Comparison of ENCODE assay signal across 14 cellular contexts in the genomic region with DNA sequence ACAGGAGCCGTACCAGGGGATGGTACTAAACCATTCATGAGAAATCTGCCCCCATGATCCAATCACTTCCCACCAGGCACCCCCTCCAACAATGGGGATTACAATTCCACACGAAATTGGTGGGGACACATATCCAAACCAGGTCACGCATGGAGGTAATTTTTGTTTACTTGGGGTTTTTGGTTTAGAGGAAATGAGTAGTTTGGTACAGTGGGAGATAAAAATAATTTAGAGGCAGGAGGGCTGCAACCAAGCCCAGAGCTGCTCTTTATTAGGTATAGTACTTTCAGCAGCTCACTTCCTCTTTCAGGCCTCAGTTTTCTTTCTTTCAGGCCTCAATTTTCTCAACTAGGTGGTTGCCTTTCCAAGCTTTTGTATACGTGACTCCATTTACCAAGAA. TPM values are rescaled to one million over a fixed set of nuclear protein-coding genes. Genes with fewer than 3 reads are reported as not detected.
DNase-seq lines count a peak whose midpoint lies in the region; ATAC-seq and TF ChIP-seq lines count a peak whose summit lies in the region.
"Had no signal": no experiment of that assay in that cellular context is flagged by ENCODE, and none has a peak within 500 bp of the region (broad histone marks: within the 10 kb centered on the region; RNA-seq: fewer than 3 reads in every experiment).

No MANE protein-coding gene starts in this region.

- no peaks in the 10 kb centered on the region for H3K9me3 ChIP-seq in esophagus muscularis mucosa
- H3K9me3 ChIP-seq: heart left ventricle, left ventricle myocardium inferior had no signal

- peak; percentile 69 for ATAC-seq in GM18907 (IDR thresholded peaks at IDR 0.05; ENCODE audit: unreplicated experiment)
- peak; percentile 95 for ATAC-seq in GM21723 (IDR thresholded peaks at IDR 0.05; ENCODE audit: unreplicated experiment)
- peak; percentile 95 for ATAC-seq in HG03159 (IDR thresholded peaks at IDR 0.05; ENCODE audit: unreplicated experiment)
- no peak for ATAC-seq in left ventricle myocardium superior
- no peak for ATAC-seq in HG03457 (IDR thresholded peaks at IDR 0.05; ENCODE audit: unreplicated experiment)
- ATAC-seq: heart left ventricle; stimulated activated effector memory CD8-positive, alpha-beta T cell treated with anti-CD3 and anti-CD28 coated beads, Interleukin-12 subunit alpha, Interleukin-12 subunit beta, amount 100 ng/mL, for 72 hours had no signal

- peaks cover 0 to 73% (median 48%) of the 10 kb centered on the region in 4 donors for H3K4me1 ChIP-seq in esophagus muscularis mucosa
- H3K4me1 ChIP-seq: heart left ventricle, left ventricle myocardium inferior had no signal

- peaks cover 0 to 3% (median 0%) of the 10 kb centered on the region in 4 donors for H3K36me3 ChIP-seq in esophagus muscularis mucosa
- H3K36me3 ChIP-seq: heart left ventricle, left ventricle myocardium inferior had no signal

- no peaks in the 10 kb centered on the region for H3K27me3 ChIP-seq in esophagus muscularis mucosa
- H3K27me3 ChIP-seq: heart left ventricle had no signal

- H3K4me3 ChIP-seq in esophagus muscularis mucosa: no peak overlapping the region
- H3K4me3 ChIP-seq: heart left ventricle, left ventricle myocardium inferior had no signal

- WGBS in esophagus muscularis mucosa: 77% methylated on average over 4 of the region's 4 CpGs

- H3K27ac ChIP-seq in esophagus muscularis mucosa (replicated peaks in 1 of 4): peak overlapping the region; percentile 51 to 91 (median 88)
- H3K27ac ChIP-seq: left ventricle myocardium inferior had no signal

- no peak for TF ChIP-seq POLR2A in esophagus muscularis mucosa (IDR thresholded peaks at IDR 0.05; ENCODE audit: low read depth)

- no peak for DNase-seq in esophagus muscularis mucosa (ENCODE audit: extremely low spot score)
- no peak for DNase-seq in left ventricle myocardium superior
- no peak for DNase-seq in activated CD4-positive, alpha-beta T cell treated with anti-CD3 and anti-CD28 coated beads for 4 hours
- no peak for DNase-seq in NCI-H1048 (lab: John Stamatoyannopoulos, UW)
- DNase-seq: CD4-positive, CD25-positive, alpha-beta regulatory T cell; H9; heart left ventricle; left ventricle myocardium inferior; T1000 had no signal

- intact Hi-C loops in esophagus muscularis mucosa (cut with DNase I) (no loop called here), left ventricle myocardium superior (cut with micrococcal nuclease) (no loop called here)

- no peak for TF ChIP-seq EP300 in esophagus muscularis mucosa (IDR thresholded peaks at IDR 0.05)

- no peak for TF ChIP-seq CTCF in esophagus muscularis mucosa (IDR thresholded peaks at IDR 0.05)

RNA-seq across cellular contexts. Expression of a gene that starts 23.2 kb away (rescaled TPM):
- total RNA-seq in esophagus muscularis mucosa (100 to 1,000 TPM; 586 to 728 (median 654) TPM), left ventricle myocardium superior (1.4 TPM)
- total RNA-seq: CD4-positive, CD25-positive, alpha-beta regulatory T cell had no signal

Comparison
In these comparisons a context has a peak if more than half of its experiments do, and no peak if none do; other contexts are left out.
1. ATAC-seq: peak in GM18907 (single experiment), GM21723 (single experiment) and HG03159 (single experiment); none in left ventricle myocardium superior (single experiment) and HG03457 (single experiment).
2. RNA of a gene that starts 23.2 kb away (total RNA-seq): 586 to 728 TPM in esophagus muscularis mucosa; 1.4 TPM in left ventricle myocardium superior (single experiment); every median in the first group is over 100 times any median in the second.